Comparison of ENCODE assay signal across 28 cellular contexts in genomic region chr2:191225690-191226089, GRCh38.
"Had no signal": no experiment of that assay in that cellular context is flagged by ENCODE, and none has a peak within 500 bp of the region (broad histone marks: within the 10 kb centered on the region; RNA-seq: fewer than 3 reads in every experiment).

No MANE protein-coding gene starts in this region.

- H3K9me3 ChIP-seq: mucosa of descending colon, pancreas, prostate gland, sigmoid colon, spleen, stomach, testis, thyroid gland, transverse colon, upper lobe of right lung had no signal

- H3K27me3 ChIP-seq: pancreas, sigmoid colon, spleen, stomach, testis, thyroid gland, transverse colon, upper lobe of right lung had no signal

- FAIRE-seq: keratinocyte, pancreas, small intestine, urothelium cell line had no signal

- H3K36me3 ChIP-seq: pancreas, prostate gland, sigmoid colon, spleen, stomach, thyroid gland, transverse colon, upper lobe of right lung had no signal

- H3K4me3 ChIP-seq: lung, mucosa of descending colon, pancreas, prostate gland, sigmoid colon, spleen, stomach, testis, thyroid gland, transverse colon, upper lobe of right lung had no signal

- DNase-seq: hippocampal formation; kidney glomerular epithelial cell; left cardiac atrium; midbrain; mucosa of descending colon; naive thymus-derived CD4-positive, alpha-beta T cell; pancreas; posterior cingulate gyrus; retina; right cardiac atrium; sigmoid colon; small intestine; spleen; stimulated activated CD4-positive, alpha-beta T cell treated with anti-CD3 and anti-CD28 coated beads, Interleukin-2, amount 100 ng/mL, for 24 hours; stimulated activated CD4-positive, alpha-beta T cell treated with anti-CD3 and anti-CD28 coated beads, Interleukin-4, amount 100 ng/mL, for 1 hour; stimulated activated naive B cell treated with anti-CD40 and anti-IgM and Interleukin-4, amounts not matched to agents 10 μg/mL and 1 μg/mL and 100 μg/mL, for 72 hours; stimulated activated naive CD8-positive, alpha-beta T cell treated with anti-CD3 and anti-CD28 coated beads, Interleukin-15, Interleukin-2, amounts not matched to agents 100 U/mL and 50 U/mL, for 24 hours; stomach; testis; thyroid gland; transverse colon; upper lobe of right lung had no signal

- H3K4me1 ChIP-seq: prostate gland, sigmoid colon, testis, thyroid gland, upper lobe of right lung had no signal

- ATAC-seq: left cardiac atrium; left lobe of liver; mucosa of descending colon; naive thymus-derived CD4-positive, alpha-beta T cell; natural killer cell treated with Interleukin-12 subunit alpha and Interleukin-12 subunit beta and Interleukin-15 and Interleukin-18, amount 100 ng/mL, for 72 hours; right cardiac atrium; stimulated activated naive B cell treated with anti-CD40 and anti-IgM and Interleukin-4, amounts not matched to agents 10 μg/mL and 1 μg/mL and 100 μg/mL, for 72 hours; stimulated activated naive CD8-positive, alpha-beta T cell treated with anti-CD3 and anti-CD28 coated beads, Interleukin-15, Interleukin-2, amounts not matched to agents 100 U/mL and 50 U/mL, for 24 hours; upper lobe of right lung had no signal

- H3K27ac ChIP-seq: prostate gland, sigmoid colon, spleen, stomach, testis, thyroid gland, transverse colon, upper lobe of right lung had no signal
